ENCODE assay signal across 14 cellular contexts in genomic region chr21:34968414-34969333, GRCh38.
A peak's percentile ranks its signal among the peaks of the same experiment; 100 is the strongest.
DNase-seq lines count a peak whose midpoint lies in the region; ATAC-seq, FAIRE-seq and TF ChIP-seq lines count a peak whose summit lies in the region.
"Had no signal": no experiment of that assay in that cellular context is flagged by ENCODE, and none has a peak within 500 bp of the region (broad histone marks: within the 10 kb centered on the region; RNA-seq: fewer than 3 reads in every experiment).

No MANE protein-coding gene starts in this region.

- H3K27ac ChIP-seq in foreskin keratinocyte: no peak overlapping the region
- H3K27ac ChIP-seq: KMS-11 had no signal

- FAIRE-seq in GM12892 (lab: Jason Lieb, UNC): peak; percentile 63
- FAIRE-seq: D721Med, islet of Langerhans had no signal

- H3K4me3 ChIP-seq in NB4 (ENCODE audit: low read depth, low read length): no peak overlapping the region

- H3K4me1 Mint-ChIP-seq in activated T-cell treated with anti-CD3 and anti-CD28 coated beads, Interleukin-2, amount 50 U/mL, for 72 hours (ENCODE audit: low read depth): peaks cover 96% of the 10 kb centered on the region
- H3K4me1 Mint-ChIP-seq in nephron: peaks cover 17% of the 10 kb centered on the region

- no peak for DNase-seq in GM12892 (ENCODE audit: insufficient read length)
- DNase-seq in NB4 (ENCODE audit: low read depth): peak; percentile 73
- peak; percentile 70 to 74 for DNase-seq in activated T-cell treated with anti-CD3 and anti-CD28 coated beads, Interleukin-2, amount 50 U/mL, for 72 hours
- DNase-seq in foreskin keratinocyte: no peak
- DNase-seq: NCI-H2227 treated with DMSO at 0.1 percent for 48 hours, nephron progenitor cell had no signal

- H3K36me3 Mint-ChIP-seq in activated T-cell treated with anti-CD3 and anti-CD28 coated beads, Interleukin-2, amount 50 U/mL, for 72 hours (ENCODE audit: insufficient read depth in 2 of 2): peaks cover 2% of the 10 kb centered on the region in 2 donors
- H3K36me3 Mint-ChIP-seq in nephron (ENCODE audit: low read depth): no peaks in the 10 kb centered on the region

- H3K27me3 ChIP-seq in foreskin keratinocyte: no peaks in the 10 kb centered on the region

- H3K27ac Mint-ChIP-seq in activated T-cell treated with anti-CD3 and anti-CD28 coated beads, Interleukin-2, amount 50 U/mL, for 72 hours: peak overlapping the region; percentile 96
- H3K27ac Mint-ChIP-seq in nephron: peak overlapping the region in 2 of 3 experiments; percentile 34 to 45
- H3K27ac Mint-ChIP-seq: nephron progenitor cell had no signal

- peak overlapping the region; percentile 88 to 89 for H3K4me3 Mint-ChIP-seq in activated T-cell treated with anti-CD3 and anti-CD28 coated beads, Interleukin-2, amount 50 U/mL, for 72 hours
- peak overlapping the region in 1 of 3 experiments; percentile 3 for H3K4me3 Mint-ChIP-seq in nephron
- H3K4me3 Mint-ChIP-seq: nephron progenitor cell had no signal

- peak; percentile 59 to 63 for ATAC-seq in activated T-cell treated with anti-CD3 and anti-CD28 coated beads, Interleukin-2, amount 50 U/mL, for 72 hours (replicated peaks in 1 of 2)
- ATAC-seq in foreskin keratinocyte (no peak), HG03039 (IDR thresholded peaks at IDR 0.05; ENCODE audit: unreplicated experiment) (no peak), GM18867 (IDR thresholded peaks at IDR 0.05; ENCODE audit: unreplicated experiment) (no peak), GM18909 (IDR thresholded peaks at IDR 0.05; ENCODE audit: poor library complexity, unreplicated experiment) (no peak)
- ATAC-seq: HCT116 had no signal

- H3K4me1 ChIP-seq in foreskin keratinocyte: peaks cover 6% of the 10 kb centered on the region

- peaks cover 5% of the 10 kb centered on the region for H3K27me3 Mint-ChIP-seq in activated T-cell treated with anti-CD3 and anti-CD28 coated beads, Interleukin-2, amount 50 U/mL, for 72 hours (ENCODE audit: low read depth)
- peaks cover 14% of the 10 kb centered on the region for H3K27me3 Mint-ChIP-seq in nephron (ENCODE audit: low read depth)

- TF ChIP-seq POLR2A in GM12892 (IDR thresholded peaks at IDR 0.05; ENCODE audit: low read depth, low read length) (no peak), NB4 (IDR thresholded peaks at IDR 0.05; ENCODE audit: extremely low read depth, insufficient read length) (no peak)

- no peaks in the 10 kb centered on the region for H3K9me3 Mint-ChIP-seq in activated T-cell treated with anti-CD3 and anti-CD28 coated beads, Interleukin-2, amount 50 U/mL, for 72 hours
- no peaks in the 10 kb centered on the region for H3K9me3 Mint-ChIP-seq in nephron
- H3K9me3 Mint-ChIP-seq: nephron progenitor cell had no signal

- TF ChIP-seq CTCF in NB4 (IDR thresholded peaks at IDR 0.05; ENCODE audit: low read depth, low read length) (no peak), nephron (IDR thresholded peaks at IDR 0.05; ENCODE audit: unreplicated experiment in 3 of 3) (no peak), foreskin keratinocyte (conservative IDR thresholded peaks at IDR 0.05) (no peak)

Comparison
In these comparisons a context has a peak if more than half of its experiments do, and no peak if none do; other contexts are left out.
1. DNase-seq: peak in NB4 (single experiment) and activated T-cell treated with anti-CD3 and anti-CD28 coated beads, Interleukin-2, amount 50 U/mL, for 72 hours (2 of 2); none in GM12892 (single experiment) and foreskin keratinocyte (0 of 2).
2. ATAC-seq: peak in activated T-cell treated with anti-CD3 and anti-CD28 coated beads, Interleukin-2, amount 50 U/mL, for 72 hours (2 of 2); none in foreskin keratinocyte (single experiment), HG03039 (single experiment), GM18867 (single experiment) and GM18909 (single experiment).